ENCODE assay signal across 8 cellular contexts in genomic region chr10:110225441-110225755, GRCh38. TPM values are rescaled to one million over a fixed set of nuclear protein-coding genes. Genes with fewer than 3 reads are reported as not detected.
DNase-seq lines count a peak whose midpoint lies in the region; ATAC-seq and TF ChIP-seq lines count a peak whose summit lies in the region.

No MANE protein-coding gene starts in this region.

- H3K4me2 ChIP-seq in trophoblast cell (ENCODE audit: low read length): peak overlapping the region; percentile 94

- H2BK12ac ChIP-seq in trophoblast cell (ENCODE audit: low read length): no peak overlapping the region

- H3K27me3 ChIP-seq in heart right ventricle (no peaks in the 10 kb centered on the region), trophoblast cell (ENCODE audit: insufficient read depth, low read length) (no peaks in the 10 kb centered on the region)
- no peaks in the 10 kb centered on the region for H3K27me3 ChIP-seq in effector memory CD4-positive, alpha-beta T cell (replicated peaks; ENCODE audit: control insufficient read depth, insufficient read depth, low read length, poor library complexity, severe bottlenecking)

- peaks cover 7 to 65% (median 51%) of the 10 kb centered on the region in 9 donors for H3K4me1 ChIP-seq in heart right ventricle
- peaks cover 14% of the 10 kb centered on the region for H3K4me1 ChIP-seq in effector memory CD4-positive, alpha-beta T cell (ENCODE audit: control insufficient read depth, insufficient read depth, low read length, poor library complexity, severe bottlenecking)
- H3K4me1 ChIP-seq in trophoblast cell (ENCODE audit: control insufficient read depth in 1 of 2, insufficient read depth in 2 of 2, low read length in 2 of 2): peaks cover 0 to 3% of the 10 kb centered on the region in 2 experiments

- DNase-seq in heart right ventricle (no peak), cardiac septum (ENCODE audit: low spot score) (no peak), KG1 (lab: John Stamatoyannopoulos, UW) (peak; percentile 62), trophoblast cell (no peak), SKM-1 treated with dmso at 0.1 percent for 144 hours (lab: John Stamatoyannopoulos, UW; ENCODE audit: unreplicated experiment) (no peak), GF-D8 (lab: John Stamatoyannopoulos, UW) (no peak), NCI-H1930 (lab: John Stamatoyannopoulos, UW) (no peak)
- no peak for DNase-seq in effector memory CD4-positive, alpha-beta T cell

- peak overlapping the region; percentile 88 for H2AFZ ChIP-seq in trophoblast cell (ENCODE audit: insufficient read depth, low read length, poor library complexity)

- H4K91ac ChIP-seq in trophoblast cell (ENCODE audit: low read depth, low read length): no peak overlapping the region

- no peak overlapping the region for H3K23ac ChIP-seq in trophoblast cell (ENCODE audit: low read length)

- TF ChIP-seq CTCF in heart right ventricle (IDR thresholded peaks at IDR 0.05): peak in 1 of 9 donors; percentile 31

- no peak for ATAC-seq in heart right ventricle

- H3K36me3 ChIP-seq in heart right ventricle (peaks cover 0 to 25% (median 0%) of the 10 kb centered on the region in 9 donors), trophoblast cell (ENCODE audit: control insufficient read depth in 1 of 2, insufficient read depth in 2 of 2, low read length in 2 of 2) (no peaks in the 10 kb centered on the region)
- H3K36me3 ChIP-seq in effector memory CD4-positive, alpha-beta T cell (ENCODE audit: control insufficient read depth, insufficient read depth, low read length): peaks cover 5% of the 10 kb centered on the region

- intact Hi-C loops in heart right ventricle (cut with DNase I): loop anchor here in 8 of 10 donors (2.0 to 10.0 kb wide), 7 partner anchors 15 to 341 kb away; partner anchors contain the start of gene ADD3 (in 2 of the 8)
- intact Hi-C loops in cardiac septum (cut with DNase I): loop anchor here (2.0 kb wide), 1 partner anchor 87 kb away; no protein-coding TSS in a partner anchor

- peak overlapping the region in 9 of 10 donors; percentile 64 to 99 (median 81) for H3K4me3 ChIP-seq in heart right ventricle
- peak overlapping the region; percentile 49 for H3K4me3 ChIP-seq in effector memory CD4-positive, alpha-beta T cell (ENCODE audit: insufficient read depth, low read depth, low read length, poor library complexity, severe bottlenecking)
- H3K4me3 ChIP-seq in trophoblast cell (ENCODE audit: low read depth, low read length): no peak overlapping the region

- H3K79me2 ChIP-seq in trophoblast cell (ENCODE audit: control insufficient read depth, insufficient read depth, low read length, poor library complexity): no peaks in the 10 kb centered on the region

- no peak overlapping the region for H4K12ac ChIP-seq in trophoblast cell (ENCODE audit: low read depth, low read length)

- H3K4ac ChIP-seq in trophoblast cell (ENCODE audit: low read depth, low read length): no peak overlapping the region

- H3K9ac ChIP-seq in trophoblast cell (ENCODE audit: low read length): no peak overlapping the region

- H2BK5ac ChIP-seq in trophoblast cell (ENCODE audit: low read depth, low read length, poor library complexity): no peak overlapping the region

- peaks cover 2% of the 10 kb centered on the region for H3K79me1 ChIP-seq in trophoblast cell (ENCODE audit: low read length)

- H2BK120ac ChIP-seq in trophoblast cell (ENCODE audit: insufficient read depth, low read length, poor library complexity): no peak overlapping the region

- H3K9me3 ChIP-seq in heart right ventricle (no peaks in the 10 kb centered on the region), trophoblast cell (ENCODE audit: insufficient read depth, low read depth, low read length) (no peaks in the 10 kb centered on the region)
- no peaks in the 10 kb centered on the region for H3K9me3 ChIP-seq in effector memory CD4-positive, alpha-beta T cell (ENCODE audit: control insufficient read depth, low read length)

- H3K18ac ChIP-seq in trophoblast cell (ENCODE audit: low read length): no peak overlapping the region

- H4K8ac ChIP-seq in trophoblast cell (ENCODE audit: low read depth, low read length): peak overlapping the region; percentile 74

- 6 to 9% methylated on average over 8 of the region's 8 CpGs for WGBS in heart right ventricle, 2 donors
- no CpG with 5 or more reads among the region's 8 CpGs for WGBS in trophoblast cell (ENCODE audit: extremely low coverage, insufficient coverage, insufficient read length)

- H2AK5ac ChIP-seq in trophoblast cell (ENCODE audit: low read length): no peak overlapping the region

- peak overlapping the region; percentile 19 for H3K14ac ChIP-seq in trophoblast cell (ENCODE audit: low read length)

- H3K27ac ChIP-seq in heart right ventricle (peak overlapping the region; percentile 59 to 93 (median 88)), trophoblast cell (ENCODE audit: low read depth, low read length) (no peak overlapping the region)
- H3K27ac ChIP-seq in effector memory CD4-positive, alpha-beta T cell (ENCODE audit: insufficient read depth, low read length, poor library complexity, severe bottlenecking): peak overlapping the region; percentile 76

RNA-seq across cellular contexts. Expression of gene MXI1, which starts 18.0 kb away (rescaled TPM):
- total RNA-seq in heart right ventricle (100 to 1,000 TPM in 1 of 10 donors, 10 to 100 TPM in 9; 48.7 to 100 (median 63.3) TPM), cardiac septum (59.2 TPM)
- polyA plus RNA-seq in heart right ventricle: 10 to 100 TPM; 27.3 to 30.4 TPM
- polyA plus RNA-seq in trophoblast cell (2013): 8.3 and 8.9 TPM in 2 replicates
